ENCODE assay signal across 13 cellular contexts in genomic region chr13:53301449-53301848, GRCh38.
A peak's percentile ranks its signal among the peaks of the same experiment; 100 is the strongest.
DNase-seq lines count a peak whose midpoint lies in the region.
"Had no signal": no experiment of that assay in that cellular context is flagged by ENCODE, and none has a peak within 500 bp of the region (broad histone marks: within the 10 kb centered on the region; RNA-seq: fewer than 3 reads in every experiment).

No MANE protein-coding gene starts in this region.

- DNase-seq in COR-L47 (lab: John Stamatoyannopoulos, UW) (peak; percentile 63), NCI-H1417 (lab: John Stamatoyannopoulos, UW) (peak; percentile 30 to 94 (median 72)), NCI-H2227 treated with DMSO at 0.1 percent for 48 hours (lab: John Stamatoyannopoulos, UW) (peak; percentile 26), OCI-M1 (lab: John Stamatoyannopoulos, UW) (peak; percentile 44), GM03348 (ENCODE audit: low spot score) (no peak), NCI-H774 (lab: John Stamatoyannopoulos, UW) (no peak), NCI-H2029 (lab: John Stamatoyannopoulos, UW) (no peak)
- DNase-seq: C1 segment of cervical spinal cord; CD8-positive, alpha-beta memory T cell; DMS79; H7; NCI-H2171 treated with DMSO at 0.1 percent for 48 hours; SHP77 had no signal

Comparison
In these comparisons a context has a peak if more than half of its experiments do, and no peak if none do; other contexts are left out.
1. DNase-seq: peak in COR-L47 (single experiment), NCI-H1417 (3 of 3), NCI-H2227 treated with DMSO at 0.1 percent for 48 hours (single experiment) and OCI-M1 (single experiment); none in GM03348 (single experiment), NCI-H774 (single experiment) and NCI-H2029 (single experiment).